8 cellular contexts compared by ENCODE assay signal in the genomic region with DNA sequence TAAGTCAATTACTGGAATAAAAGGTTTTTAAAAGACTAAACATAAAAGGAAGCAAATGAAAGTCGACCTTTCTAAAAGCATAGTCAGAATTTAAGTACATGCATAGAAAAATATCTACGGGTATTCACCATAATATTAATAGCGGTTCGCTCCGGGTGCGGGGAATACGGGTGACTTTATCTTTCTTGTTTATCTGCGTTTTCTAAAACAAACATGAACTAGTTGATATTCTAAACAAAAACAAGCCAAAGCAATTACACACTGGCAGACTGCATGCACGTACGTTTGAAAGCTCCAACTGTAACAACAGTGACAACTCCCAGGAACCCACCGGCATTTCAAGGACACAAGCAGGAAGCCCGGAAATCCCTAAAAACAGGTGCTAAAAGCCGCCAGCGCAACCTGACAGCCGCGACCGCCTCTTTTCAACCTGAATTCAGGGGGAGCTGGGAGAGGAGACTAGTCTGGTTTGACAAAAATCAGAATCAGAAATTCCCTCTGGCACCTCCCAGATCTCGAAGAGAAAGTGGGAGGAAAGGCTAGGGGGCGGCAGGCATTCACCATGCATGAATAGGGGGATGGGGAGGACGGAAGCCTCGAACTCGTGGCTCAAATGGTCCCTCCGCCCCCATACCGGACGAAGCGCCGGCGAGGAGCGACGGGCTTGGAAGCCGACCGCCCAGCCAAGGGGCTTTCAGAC. TPM values are rescaled to one million over a fixed set of nuclear protein-coding genes. Genes with fewer than 3 reads are reported as not detected.
DNase-seq lines count a peak whose midpoint lies in the region; ATAC-seq and TF ChIP-seq lines count a peak whose summit lies in the region.

No MANE protein-coding gene starts in this region.

- H3K79me2 ChIP-seq in DOHH2 (ENCODE audit: control insufficient read depth, low read length) = peaks cover 56% of the 10 kb centered on the region
- H3K79me2 ChIP-seq in parathyroid adenoma = peaks cover 18% of the 10 kb centered on the region

- no peak for TF ChIP-seq CTCF in DOHH2 (IDR thresholded peaks at IDR 0.05; ENCODE audit: low read depth, low read length, poor library complexity, severe bottlenecking)
- TF ChIP-seq CTCF in WERI-Rb-1 (IDR thresholded peaks at IDR 0.05; ENCODE audit: low read depth, low read length) = peak; percentile 27; the same call in 1 of the 2 replicates
- TF ChIP-seq CTCF in fibroblast of villous mesenchyme (IDR thresholded peaks at IDR 0.05; ENCODE audit: insufficient read depth, low read depth, low read length) = no peak
- no peak for TF ChIP-seq CTCF in parathyroid adenoma (IDR thresholded peaks at IDR 0.05)

- H3K4me2 ChIP-seq in DOHH2 (ENCODE audit: low read length) (peak overlapping the region; percentile 90), parathyroid adenoma (ENCODE audit: low read length) (peak overlapping the region; percentile 81)

- peaks cover 27% of the 10 kb centered on the region for H4K20me1 ChIP-seq in DOHH2 (ENCODE audit: control insufficient read depth, insufficient read depth, low read depth, low read length)

- H3K27me3 ChIP-seq in DOHH2 (ENCODE audit: control insufficient read depth, low read length) (no peaks in the 10 kb centered on the region), WERI-Rb-1 (ENCODE audit: insufficient read depth, low read depth, severe bottlenecking) (no peaks in the 10 kb centered on the region), parathyroid adenoma (ENCODE audit: control insufficient read depth, insufficient read depth, low read length) (no peaks in the 10 kb centered on the region)

- H3K4me1 ChIP-seq in DOHH2 (ENCODE audit: control insufficient read depth, low read length) = peaks cover 43% of the 10 kb centered on the region
- H3K4me1 ChIP-seq in parathyroid adenoma = peaks cover 6% of the 10 kb centered on the region

- peak overlapping the region; percentile 97 for H2AFZ ChIP-seq in parathyroid adenoma

- H3K9me2 ChIP-seq in DOHH2 (replicated peaks; ENCODE audit: control insufficient read depth, low read length) = no peaks in the 10 kb centered on the region

- H3K27ac ChIP-seq in DOHH2 (ENCODE audit: low read depth, low read length) (peak overlapping the region; percentile 87), WERI-Rb-1 (peak overlapping the region; percentile 91), parathyroid adenoma (peak overlapping the region; percentile 96)

- ATAC-seq in GM21367 (IDR thresholded peaks at IDR 0.05; ENCODE audit: unreplicated experiment) = peak; percentile 5

- peaks cover 48% of the 10 kb centered on the region for H3K36me3 ChIP-seq in DOHH2 (ENCODE audit: control insufficient read depth, low read length)
- H3K36me3 ChIP-seq in WERI-Rb-1 = peaks cover 20% of the 10 kb centered on the region
- no peaks in the 10 kb centered on the region for H3K36me3 ChIP-seq in parathyroid adenoma (ENCODE audit: control insufficient read depth, insufficient read depth, low read length)

- DNase-seq in HT-29 (ENCODE audit: low spot score) (peak; percentile 68), WERI-Rb-1 (peak; percentile 67), fibroblast of villous mesenchyme (ENCODE audit: low read depth) (peak; percentile 30), SKM-1 (lab: John Stamatoyannopoulos, UW; ENCODE audit: unreplicated experiment) (no peak), DMS153 (lab: John Stamatoyannopoulos, UW) (no peak)

- H3K4me3 ChIP-seq in DOHH2 (ENCODE audit: low read length) (peak overlapping the region; percentile 99), WERI-Rb-1 (ENCODE audit: low read depth, low read length) (peak overlapping the region; percentile 99), fibroblast of villous mesenchyme (ENCODE audit: low read depth, low read length) (peak overlapping the region; percentile 98), parathyroid adenoma (ENCODE audit: low read depth, low read length) (peak overlapping the region; percentile 74)

- peak overlapping the region; percentile 84 for H3K9ac ChIP-seq in parathyroid adenoma

- H3F3A ChIP-seq in DOHH2 (ENCODE audit: control insufficient read depth, insufficient read depth) = no peaks in the 10 kb centered on the region

- H3K9me3 ChIP-seq in DOHH2 (ENCODE audit: control insufficient read depth, insufficient read depth, low read length) = no peaks in the 10 kb centered on the region; the same call in 1 of the 2 replicates
- peaks cover 2% of the 10 kb centered on the region for H3K9me3 ChIP-seq in WERI-Rb-1 (ENCODE audit: severe bottlenecking)
- no peaks in the 10 kb centered on the region for H3K9me3 ChIP-seq in parathyroid adenoma (ENCODE audit: control insufficient read depth, low read length)

RNA-seq across cellular contexts. Expression of gene PANK3, which starts 0.5 kb away (rescaled TPM):
- 18.8 and 21.4 TPM in 2 replicates for total RNA-seq in HT-29 (2014; rRNA removed; shearing (Covaris generic))
- 55.1 and 71.7 TPM in 2 replicates for total RNA-seq in fibroblast of villous mesenchyme

RNA-seq across cellular contexts. Expression of gene FBLL1, which starts 49.6 kb away (rescaled TPM):
- not detected in 2 replicates for total RNA-seq in HT-29 (2014; rRNA removed; shearing (Covaris generic))
- 0.32 and 0.43 TPM in 2 replicates for total RNA-seq in fibroblast of villous mesenchyme

Comparison
In these comparisons a context has a peak if more than half of its experiments do, and no peak if none do; other contexts are left out.
1. DNase-seq: peak in HT-29 (single experiment), WERI-Rb-1 (single experiment) and fibroblast of villous mesenchyme (single experiment); none in SKM-1 (single experiment) and DMS153 (single experiment).
2. Peak in every context shown above with its lines, with median percentiles within 50 percentile points of each other: H3K27ac ChIP-seq and H3K4me3 ChIP-seq.